In genomic region chr3:133573054-133573628, GRCh38 we compare ENCODE assay signal across 8 cellular contexts. TPM values are rescaled to one million over a fixed set of nuclear protein-coding genes. Genes with fewer than 3 reads are reported as not detected.
DNase-seq lines count a peak whose midpoint lies in the region; ATAC-seq and TF ChIP-seq lines count a peak whose summit lies in the region.

No MANE protein-coding gene starts in this region.

- no peak for TF ChIP-seq EP300 in SK-N-SH (IDR thresholded peaks at IDR 0.05; ENCODE audit: borderline replicate concordance in 1 of 2, low read depth in 1 of 2, low read length in 1 of 2)

- no peaks in the 10 kb centered on the region for H3K9me2 ChIP-seq in SK-N-SH

- WGBS in SK-N-SH (ENCODE audit: low lambda C conversion rate), result 2% methylated on average over 27 of the region's 33 CpGs

- H3K36me3 ChIP-seq in SK-N-SH (replicated peaks in 1 of 2; ENCODE audit: control insufficient read depth in 1 of 2, insufficient read depth in 2 of 2, low read length in 1 of 2) (peaks cover 19 to 28% of the 10 kb centered on the region in 2 experiments), brain microvascular endothelial cell (replicated peaks) (peaks cover 20% of the 10 kb centered on the region), iPS-20b (ENCODE audit: insufficient read depth, low read depth, low read length) (peaks cover 32% of the 10 kb centered on the region)

- in situ Hi-C loops in brain microvascular endothelial cell (cut with HindIII; ENCODE audit: low pct_ligation_motif_present, low sequenced_read_pairs), result no loop called here

- H3K9ac ChIP-seq in SK-N-SH (peak overlapping the region; percentile 69; the same call in 1 of the 2 replicates), iPS-20b (ENCODE audit: low read depth, low read length) (peak overlapping the region; percentile 85; the same call in 1 of the 2 replicates)

- H3K4me1 ChIP-seq in SK-N-SH (ENCODE audit: control insufficient read depth in 1 of 2, insufficient read depth in 2 of 2, low read depth in 1 of 2, low read length in 1 of 2) (peaks cover 15 to 43% of the 10 kb centered on the region in 2 experiments), iPS-20b (ENCODE audit: insufficient read depth, low read length) (peaks cover 4% of the 10 kb centered on the region; the same call in 1 of the 2 replicates)

- no peak for TF ChIP-seq CTCF in SK-N-SH (IDR thresholded peaks at IDR 0.05)
- peak; percentile 44 for TF ChIP-seq CTCF in brain microvascular endothelial cell (IDR thresholded peaks at IDR 0.05; ENCODE audit: low read depth, low read length, missing control alignments)

- peak overlapping the region; percentile 60 to 83 for H3K4me3 ChIP-seq in SK-N-SH (ENCODE audit: low read depth in 2 of 2, low read length in 1 of 2)
- peak overlapping the region; percentile 89 for H3K4me3 ChIP-seq in brain microvascular endothelial cell (ENCODE audit: low read depth, low read length)
- peak overlapping the region; percentile 69 for H3K4me3 ChIP-seq in iPS-20b (ENCODE audit: low read length)

- H3K9me3 ChIP-seq in SK-N-SH (no peaks in the 10 kb centered on the region), iPS-20b (ENCODE audit: insufficient read depth, low read depth, low read length) (no peaks in the 10 kb centered on the region)

- TF ChIP-seq RAD21 in SK-N-SH (IDR thresholded peaks at IDR 0.05; ENCODE audit: low read length), result no peak

- peak; percentile 60 for ATAC-seq in GM18508 (IDR thresholded peaks at IDR 0.05; ENCODE audit: insufficient read depth, unreplicated experiment)
- ATAC-seq in HG02973 (IDR thresholded peaks at IDR 0.05; ENCODE audit: unreplicated experiment), result peak; percentile 68

- peak overlapping the region; percentile 81 for H2AFZ ChIP-seq in SK-N-SH (ENCODE audit: low read depth)

- H3K27ac ChIP-seq in SK-N-SH (ENCODE audit: low read depth in 2 of 2, low read length in 1 of 2), result peak overlapping the region; percentile 81 to 94
- H3K27ac ChIP-seq in brain microvascular endothelial cell, result peak overlapping the region; percentile 82
- peak overlapping the region; percentile 90 for H3K27ac ChIP-seq in iPS-20b (ENCODE audit: low read length)

- DNase-seq in SK-N-SH, result peak; percentile 90
- DNase-seq in brain microvascular endothelial cell, result peak; percentile 100
- DNase-seq in stimulated activated CD4-positive, alpha-beta T cell treated with anti-CD3 and anti-CD28 coated beads, Interleukin-12 subunit alpha, Interleukin-12 subunit beta, amount 100 ng/mL, for 24 hours (ENCODE audit: low read depth in 2 of 2), result peak; percentile 100
- no peak for DNase-seq in MV-4-11 (lab: John Stamatoyannopoulos, UW)
- no peak for DNase-seq in NK-92 (lab: John Stamatoyannopoulos, UW; ENCODE audit: unreplicated experiment)

- CTCF ChIA-PET in SK-N-SH (lab: Yijun Ruan, JAX), result interaction anchor here (0.6 to 2.3 kb wide), 7 partner anchors 11 to 842 kb away, joined by 3 to 12 read pairs (median 4); no protein-coding TSS in a partner anchor

- H4K20me1 ChIP-seq in SK-N-SH (ENCODE audit: insufficient read depth), result peaks cover 37% of the 10 kb centered on the region

- H3K79me2 ChIP-seq in SK-N-SH (ENCODE audit: insufficient read depth), result peaks cover 40% of the 10 kb centered on the region

- POLR2A ChIA-PET in SK-N-SH (lab: Yijun Ruan, JAX), result interaction anchor here (0.6 to 1.6 kb wide), 2 partner anchors 10 to 32 kb away, joined by 3 to 8 read pairs; no protein-coding TSS in a partner anchor

- peak overlapping the region; percentile 58 for H3K4me2 ChIP-seq in SK-N-SH

- H3K27me3 ChIP-seq in SK-N-SH (ENCODE audit: insufficient read depth), result no peaks in the 10 kb centered on the region
- no peaks in the 10 kb centered on the region for H3K27me3 ChIP-seq in brain microvascular endothelial cell (replicated peaks)
- no peaks in the 10 kb centered on the region for H3K27me3 ChIP-seq in iPS-20b (ENCODE audit: insufficient read depth, low read length)

- H3F3A ChIP-seq in SK-N-SH (replicated peaks; ENCODE audit: insufficient read depth), result peaks cover 29% of the 10 kb centered on the region

TF ChIP-seq in SK-N-SH, 30 proteins besides CTCF, POLR2A, EP300 and RAD21 (continues in another document):
- TF ChIP-seq RFX5 (IDR thresholded peaks at IDR 0.05; ENCODE audit: low read length) (peak; percentile 80), TCF12 (IDR thresholded peaks at IDR 0.05) (no peak), PBX3 (IDR thresholded peaks at IDR 0.05) (peak; percentile 85), JUND (IDR thresholded peaks at IDR 0.05) (no peak), RCOR1 (IDR thresholded peaks at IDR 0.05; ENCODE audit: low read length) (no peak), YY1 (IDR thresholded peaks at IDR 0.05; ENCODE audit: low read depth) (no peak), REST (IDR thresholded peaks at IDR 0.05; ENCODE audit: low read depth, low read length) (no peak), USF2 (IDR thresholded peaks at IDR 0.05; ENCODE audit: borderline replicate concordance, low read depth, low read length) (no peak), FOXJ3 (CRISPR knock-in tag; IDR thresholded peaks at IDR 0.05) (no peak), RXRA (IDR thresholded peaks at IDR 0.05; ENCODE audit: borderline replicate concordance, low read depth) (no peak), POLR2AphosphoS5 (IDR thresholded peaks at IDR 0.05; ENCODE audit: low read depth, low read length) (peak; percentile 82), MXI1 (IDR thresholded peaks at IDR 0.05; ENCODE audit: low read depth, low read length) (peak; percentile 97), GABPA (IDR thresholded peaks at IDR 0.05; ENCODE audit: low read depth) (no peak), CHD2 (IDR thresholded peaks at IDR 0.05; ENCODE audit: low read length, partially characterized antibody) (no peak), TAF1 (IDR thresholded peaks at IDR 0.05; ENCODE audit: borderline replicate concordance, low read depth, low read length) (peak; percentile 81), NFIC (IDR thresholded peaks at IDR 0.05; ENCODE audit: borderline replicate concordance) (no peak), ELF1 (IDR thresholded peaks at IDR 0.05) (no peak), MEF2A (IDR thresholded peaks at IDR 0.05; ENCODE audit: borderline replicate concordance, low read depth) (no peak), EZH2phosphoT487 (IDR thresholded peaks at IDR 0.05; ENCODE audit: borderline replicate concordance, low read depth) (no peak), GATA2 (CRISPR knock-in tag; IDR thresholded peaks at IDR 0.05) (no peak), SIN3A (IDR thresholded peaks at IDR 0.05; ENCODE audit: borderline replicate concordance, low read depth, low read length) (no peak)
- TF ChIP-seq, protein P1, sequence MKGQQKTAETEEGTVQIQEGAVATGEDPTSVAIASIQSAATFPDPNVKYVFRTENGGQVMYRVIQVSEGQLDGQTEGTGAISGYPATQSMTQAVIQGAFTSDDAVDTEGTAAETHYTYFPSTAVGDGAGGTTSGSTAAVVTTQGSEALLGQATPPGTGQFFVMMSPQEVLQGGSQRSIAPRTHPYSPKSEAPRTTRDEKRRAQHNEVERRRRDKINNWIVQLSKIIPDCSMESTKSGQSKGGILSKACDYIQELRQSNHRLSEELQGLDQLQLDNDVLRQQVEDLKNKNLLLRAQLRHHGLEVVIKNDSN (IDR thresholded peaks at IDR 0.05; ENCODE audit: borderline replicate concordance, low read depth), result 0 out of 2 replicates have a peak, but pooled peaks have one; percentile 6

RNA-seq across cellular contexts. Expression of gene CDV3, which starts 0.3 kb away (rescaled TPM):
- 35.4 and 43.2 TPM in 2 replicates for polyA plus RNA-seq in SK-N-SH (2012; rRNA removed)
- 53.6 and 71.5 TPM in 2 replicates for polyA plus RNA-seq in SK-N-SH (2012; cell fraction: cytosol; rRNA removed)
- 10.3 and 24.0 TPM in 2 replicates for polyA plus RNA-seq in SK-N-SH (2012; cell fraction: nucleus; rRNA removed)

Comparison
In these comparisons a context has a peak if more than half of its experiments do, and no peak if none do; other contexts are left out.
1. DNase-seq: peak in SK-N-SH (single experiment), brain microvascular endothelial cell (single experiment) and stimulated activated CD4-positive, alpha-beta T cell treated with anti-CD3 and anti-CD28 coated beads, Interleukin-12 subunit alpha, Interleukin-12 subunit beta, amount 100 ng/mL, for 24 hours (2 of 2); none in MV-4-11 (single experiment) and NK-92 (single experiment).
2. Peak in every context shown above with its lines, with median percentiles within 50 percentile points of each other: H3K27ac ChIP-seq and H3K4me3 ChIP-seq.